In genomic region chr18:54948350-54948837, GRCh38 we compare ENCODE assay signal across 1 cellular context.
A peak's percentile ranks its signal among the peaks of the same experiment; 100 is the strongest.
TF ChIP-seq lines count a peak whose summit lies in the region.

No MANE protein-coding gene starts in this region.

TF ChIP-seq in HepG2, 621 proteins besides CTCF, POLR2A, EP300 and RAD21 (continued from another document and continues in another):
- TF ChIP-seq ZNF142 (CRISPR knock-in tag; IDR thresholded peaks at IDR 0.05): no peak
- TF ChIP-seq ZNF678 (CRISPR knock-in tag; IDR thresholded peaks at IDR 0.05): no peak
- no peak for TF ChIP-seq TERF1 (CRISPR knock-in tag; IDR thresholded peaks at IDR 0.05)
- TF ChIP-seq ETS1 (CRISPR knock-in tag; IDR thresholded peaks at IDR 0.05): no peak
- TF ChIP-seq ZNF275 (CRISPR knock-in tag; IDR thresholded peaks at IDR 0.05; ENCODE audit: borderline replicate concordance): no peak
- no peak for TF ChIP-seq ZFYVE20 (CRISPR knock-in tag; IDR thresholded peaks at IDR 0.05; ENCODE audit: borderline replicate concordance, low read depth)
- peak; percentile 66; the same call in 1 of the 2 replicates for TF ChIP-seq GATA4 (IDR thresholded peaks at IDR 0.05; ENCODE audit: borderline replicate concordance, low read depth)
- no peak for TF ChIP-seq ZNF264 (CRISPR knock-in tag; IDR thresholded peaks at IDR 0.05)
- peak; percentile 64; the same call in 1 of the 2 replicates for TF ChIP-seq FOXK2 (IDR thresholded peaks at IDR 0.05)
- TF ChIP-seq ZNF280D (CRISPR knock-in tag; IDR thresholded peaks at IDR 0.05): 0 out of 2 replicates have a peak, but pooled peaks have one; percentile 42
- TF ChIP-seq, protein P1, sequence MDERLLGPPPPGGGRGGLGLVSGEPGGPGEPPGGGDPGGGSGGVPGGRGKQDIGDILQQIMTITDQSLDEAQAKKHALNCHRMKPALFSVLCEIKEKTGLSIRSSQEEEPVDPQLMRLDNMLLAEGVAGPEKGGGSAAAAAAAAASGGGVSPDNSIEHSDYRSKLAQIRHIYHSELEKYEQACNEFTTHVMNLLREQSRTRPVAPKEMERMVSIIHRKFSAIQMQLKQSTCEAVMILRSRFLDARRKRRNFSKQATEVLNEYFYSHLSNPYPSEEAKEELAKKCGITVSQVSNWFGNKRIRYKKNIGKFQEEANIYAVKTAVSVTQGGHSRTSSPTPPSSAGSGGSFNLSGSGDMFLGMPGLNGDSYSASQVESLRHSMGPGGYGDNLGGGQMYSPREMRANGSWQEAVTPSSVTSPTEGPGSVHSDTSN (CRISPR knock-in tag; IDR thresholded peaks at IDR 0.05): peak; percentile 66; the same call in 1 of the 2 replicates
- TF ChIP-seq BRD4 (CRISPR knock-in tag; IDR thresholded peaks at IDR 0.05): no peak
- no peak for TF ChIP-seq ZMYM3 (CRISPR knock-in tag; IDR thresholded peaks at IDR 0.05)
- TF ChIP-seq, protein P2, sequence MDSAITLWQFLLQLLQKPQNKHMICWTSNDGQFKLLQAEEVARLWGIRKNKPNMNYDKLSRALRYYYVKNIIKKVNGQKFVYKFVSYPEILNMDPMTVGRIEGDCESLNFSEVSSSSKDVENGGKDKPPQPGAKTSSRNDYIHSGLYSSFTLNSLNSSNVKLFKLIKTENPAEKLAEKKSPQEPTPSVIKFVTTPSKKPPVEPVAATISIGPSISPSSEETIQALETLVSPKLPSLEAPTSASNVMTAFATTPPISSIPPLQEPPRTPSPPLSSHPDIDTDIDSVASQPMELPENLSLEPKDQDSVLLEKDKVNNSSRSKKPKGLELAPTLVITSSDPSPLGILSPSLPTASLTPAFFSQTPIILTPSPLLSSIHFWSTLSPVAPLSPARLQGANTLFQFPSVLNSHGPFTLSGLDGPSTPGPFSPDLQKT (CRISPR knock-in tag; IDR thresholded peaks at IDR 0.05; ENCODE audit: borderline replicate concordance): no peak
- TF ChIP-seq ZNF121 (CRISPR knock-in tag; IDR thresholded peaks at IDR 0.05): no peak
- no peak for TF ChIP-seq ZNF282 (IDR thresholded peaks at IDR 0.05; ENCODE audit: partially characterized antibody)
- no peak for TF ChIP-seq GLMP (CRISPR knock-in tag; IDR thresholded peaks at IDR 0.05; ENCODE audit: borderline replicate concordance)
- TF ChIP-seq ZNF296 (CRISPR knock-in tag; conservative IDR thresholded peaks at IDR 0.05): no peak
- no peak for TF ChIP-seq ZNF263 (CRISPR knock-in tag; IDR thresholded peaks at IDR 0.05)
- TF ChIP-seq PAWR (CRISPR knock-in tag; IDR thresholded peaks at IDR 0.05; ENCODE audit: borderline replicate concordance): no peak
- no peak for TF ChIP-seq TAF15 (IDR thresholded peaks at IDR 0.05; ENCODE audit: low read depth, low read length, poor library complexity, severe bottlenecking)
- no peak for TF ChIP-seq HNRNPUL1 (IDR thresholded peaks at IDR 0.05; ENCODE audit: low read depth, low read length)
- TF ChIP-seq CSRNP2 (CRISPR knock-in tag; conservative IDR thresholded peaks at IDR 0.05; ENCODE audit: low read depth): no peak
- TF ChIP-seq KDM5B (CRISPR knock-in tag; IDR thresholded peaks at IDR 0.05; ENCODE audit: borderline replicate concordance): no peak
- peak; percentile 73; the same call in 1 of the 2 replicates for TF ChIP-seq KDM6A (CRISPR knock-in tag; IDR thresholded peaks at IDR 0.05; ENCODE audit: low read depth)
- no peak; the same call in 1 of the 2 replicates for TF ChIP-seq MYPOP (CRISPR knock-in tag; IDR thresholded peaks at IDR 0.05)
- no peak for TF ChIP-seq ZNF547 (CRISPR knock-in tag; IDR thresholded peaks at IDR 0.05)
- no peak for TF ChIP-seq LRRFIP1 (CRISPR knock-in tag; conservative IDR thresholded peaks at IDR 0.05)
- no peak for TF ChIP-seq ZUFSP (CRISPR knock-in tag; IDR thresholded peaks at IDR 0.05; ENCODE audit: borderline replicate concordance)
- no peak for TF ChIP-seq ZSCAN20 (CRISPR knock-in tag; IDR thresholded peaks at IDR 0.05; ENCODE audit: borderline replicate concordance)
- TF ChIP-seq ZNF441 (CRISPR knock-in tag; IDR thresholded peaks at IDR 0.05; ENCODE audit: borderline replicate concordance): no peak
